In genomic region chr1:168803696-168804510, GRCh38 we compare ENCODE assay signal across 15 cellular contexts.
DNase-seq lines count a peak whose midpoint lies in the region; ATAC-seq, FAIRE-seq and TF ChIP-seq lines count a peak whose summit lies in the region.
"Had no signal": no experiment of that assay in that cellular context is flagged by ENCODE, and none has a peak within 500 bp of the region (broad histone marks: within the 10 kb centered on the region; RNA-seq: fewer than 3 reads in every experiment).

No MANE protein-coding gene starts in this region.

- no peaks in the 10 kb centered on the region for H3K9me3 Mint-ChIP-seq in endodermal cell

- TF ChIP-seq CTCF in endodermal cell (conservative IDR thresholded peaks at IDR 0.05) (peak; percentile 49), pancreas (IDR thresholded peaks at IDR 0.05) (no peak)

- H3K4me1 Mint-ChIP-seq in endodermal cell = peaks cover 45% of the 10 kb centered on the region

- intact Hi-C loops in pancreas (cut with DNase I) = no loop called here

- peaks cover 12% of the 10 kb centered on the region for H3K4me1 ChIP-seq in endodermal cell (ENCODE audit: control insufficient read depth, insufficient read depth, low read length)
- H3K4me1 ChIP-seq in pancreas = peaks cover 36 to 54% (median 53%) of the 10 kb centered on the region in 3 donors
- H3K4me1 ChIP-seq: BLaER1 treated with 17β-estradiol and CSF1 and Interleukin-3, amounts not matched to agents 10 nM and 100 nM; left lung had no signal

- H3K27ac ChIP-seq in endodermal cell (ENCODE audit: low read depth, low read length) (peak overlapping the region; percentile 46), pancreas (no peak overlapping the region)
- H3K27ac ChIP-seq: BLaER1 treated with 17β-estradiol and CSF1 and Interleukin-3, amounts not matched to agents 10 nM and 100 nM; left lung; ovary had no signal

- H3K36me3 Mint-ChIP-seq in endodermal cell (ENCODE audit: low read depth) = no peaks in the 10 kb centered on the region

- H3K36me3 ChIP-seq in endodermal cell (ENCODE audit: control insufficient read depth, insufficient read depth, low read length) (no peaks in the 10 kb centered on the region), pancreas (no peaks in the 10 kb centered on the region)
- H3K36me3 ChIP-seq: BLaER1 treated with 17β-estradiol and CSF1 and Interleukin-3, amounts not matched to agents 10 nM and 100 nM; left lung; ovary had no signal

- no peaks in the 10 kb centered on the region for H3K27me3 Mint-ChIP-seq in endodermal cell (ENCODE audit: insufficient read depth)

- FAIRE-seq in pancreas (lab: Jason Lieb, UNC) = no peak

- H3K27me3 ChIP-seq in endodermal cell (ENCODE audit: control insufficient read depth, insufficient read depth, low read length, poor library complexity, severe bottlenecking) (no peaks in the 10 kb centered on the region), pancreas (no peaks in the 10 kb centered on the region)
- H3K27me3 ChIP-seq: BLaER1 treated with 17β-estradiol and CSF1 and Interleukin-3, amounts not matched to agents 10 nM and 100 nM; left lung; ovary had no signal

- ATAC-seq in pancreas (peak in 3 of 4 donors; percentile 31 to 53 (median 34)), GM18867 (IDR thresholded peaks at IDR 0.05; ENCODE audit: unreplicated experiment) (no peak), HG03045 (IDR thresholded peaks at IDR 0.05; ENCODE audit: unreplicated experiment) (no peak)
- ATAC-seq: left lung had no signal

- H3K4me3 Mint-ChIP-seq in endodermal cell = no peak overlapping the region

- no peak overlapping the region for H3K9ac ChIP-seq in endodermal cell (ENCODE audit: extremely low read depth, low read length, poor library complexity, severe bottlenecking)
- H3K9ac ChIP-seq: BLaER1 treated with 17β-estradiol and CSF1 and Interleukin-3, amounts not matched to agents 10 nM and 100 nM had no signal

- H3K4me3 ChIP-seq in endodermal cell (ENCODE audit: low read length) (no peak overlapping the region), pancreas (no peak overlapping the region)
- H3K4me3 ChIP-seq: BLaER1 treated with 17β-estradiol and CSF1 and Interleukin-3, amounts not matched to agents 10 nM and 100 nM; left lung; ovary had no signal

- H3K27ac Mint-ChIP-seq in endodermal cell = no peak overlapping the region

- DNase-seq in G401 (ENCODE audit: low spot score) = peak; percentile 3
- peak; percentile 58 for DNase-seq in NCI-H526 treated with DMSO at 0.1 percent for 48 hours (lab: John Stamatoyannopoulos, UW)
- DNase-seq in endodermal cell = peak; percentile 77
- peak in 2 of 6 donors; percentile 4 to 22 for DNase-seq in pancreas
- no peak for DNase-seq in COLO668 (lab: John Stamatoyannopoulos, UW; ENCODE audit: unreplicated experiment)
- DNase-seq in SW480 (ENCODE audit: low spot score) = no peak
- DNase-seq: foreskin melanocyte; left lung; ovary; stimulated activated CD4-positive, alpha-beta T cell treated with anti-CD3 and anti-CD28 coated beads, Interleukin-2, amount 100 ng/mL, for 48 hours; stimulated activated naive CD4-positive, alpha-beta T cell; T-helper 9 cell had no signal

- no peaks in the 10 kb centered on the region for H3K9me3 ChIP-seq in endodermal cell (ENCODE audit: control insufficient read depth, low read length)
- no peaks in the 10 kb centered on the region for H3K9me3 ChIP-seq in pancreas
- H3K9me3 ChIP-seq: BLaER1 treated with 17β-estradiol and CSF1 and Interleukin-3, amounts not matched to agents 10 nM and 100 nM; left lung; ovary had no signal

- in situ Hi-C loops in G401 (cut with HindIII; ENCODE audit: low sequenced_read_pairs) = no loop called here

- WGBS in endodermal cell (ENCODE audit: insufficient coverage in 1 of 2, insufficient read length in 1 of 2), 2 experiments = 66 to 73% methylated on average over 5 to 8 of the region's 8 CpGs
- 44 to 50% methylated on average over 8 of the region's 8 CpGs for WGBS in pancreas, 2 donors

Comparison
In these comparisons a context has a peak if more than half of its experiments do, and no peak if none do; other contexts are left out.
1. DNase-seq: peak in G401 (single experiment), NCI-H526 treated with DMSO at 0.1 percent for 48 hours (single experiment) and endodermal cell (single experiment); none in COLO668 (single experiment) and SW480 (single experiment).
2. ATAC-seq: peak in pancreas (3 of 4); none in GM18867 (single experiment) and HG03045 (single experiment).